In the genomic region with DNA sequence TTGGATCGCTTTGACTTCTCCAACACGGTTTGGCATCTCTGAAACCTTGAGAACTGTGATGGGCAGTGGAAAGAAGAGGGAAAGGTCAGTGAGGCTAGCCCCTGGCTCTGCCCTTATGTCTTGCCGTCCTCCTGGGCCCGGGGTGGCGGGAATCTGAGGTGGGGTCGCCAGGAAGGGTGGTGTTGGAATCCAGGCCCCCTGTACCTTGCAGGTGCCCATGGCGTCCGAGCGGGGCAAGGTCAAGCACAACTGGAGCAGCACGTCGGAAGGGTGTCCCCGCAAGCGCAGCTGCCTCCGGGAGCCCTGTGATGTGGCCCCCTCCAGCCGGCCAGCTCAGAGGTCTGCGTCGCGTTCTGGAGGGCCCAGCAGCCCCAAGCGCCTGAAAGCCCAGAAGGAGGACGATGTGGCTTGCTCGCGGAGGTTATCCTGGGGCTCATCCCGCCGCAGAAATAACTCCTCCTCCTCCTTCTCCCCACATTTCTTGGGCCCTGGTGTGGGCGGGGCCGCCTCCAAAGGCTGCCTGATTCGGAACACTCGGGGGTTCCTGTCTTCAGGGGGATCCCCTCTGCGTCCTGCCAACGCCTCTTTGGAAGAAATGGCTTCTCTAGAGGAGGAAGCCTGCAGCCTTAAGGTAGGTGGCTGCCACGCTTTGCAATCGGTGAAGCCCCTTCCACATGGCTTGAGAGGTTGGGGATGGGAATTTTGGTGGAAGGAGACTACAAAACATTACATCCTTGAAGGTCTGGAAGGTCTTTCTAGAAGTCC, we compare ENCODE assay signal across 8 cellular contexts. TPM values are rescaled to one million over a fixed set of nuclear protein-coding genes. Genes with fewer than 3 reads are reported as not detected.
DNase-seq lines count a peak whose midpoint lies in the region; ATAC-seq and TF ChIP-seq lines count a peak whose summit lies in the region.

No MANE protein-coding gene starts in this region.

- peaks cover 6% of the 10 kb centered on the region for H3K9me3 Mint-ChIP-seq in CD4-positive, alpha-beta T cell
- H3K9me3 Mint-ChIP-seq in chondrocyte (ENCODE audit: low read depth): peaks cover 12% of the 10 kb centered on the region

- H3K36me3 ChIP-seq in liver (ENCODE audit: control insufficient read depth in 4 of 4, insufficient read depth in 3 of 4, low read depth in 1 of 4, low read length in 3 of 4): peaks cover 0 to 11% (median 7%) of the 10 kb centered on the region in 4 donors

- ATAC-seq in CD4-positive, alpha-beta T cell (ENCODE audit: poor library complexity): peak; percentile 13
- peak; percentile 8 for ATAC-seq in HG03135 (IDR thresholded peaks at IDR 0.05; ENCODE audit: unreplicated experiment)
- no peak for ATAC-seq in HG02840 (IDR thresholded peaks at IDR 0.05; ENCODE audit: low FRiP score, unreplicated experiment)
- ATAC-seq in HG02678 (IDR thresholded peaks at IDR 0.05; ENCODE audit: unreplicated experiment): no peak

- H3K9me3 ChIP-seq in CD4-positive, alpha-beta T cell (ENCODE audit: control insufficient read depth, low read length): peaks cover 9% of the 10 kb centered on the region
- H3K9me3 ChIP-seq in liver (ENCODE audit: control insufficient read depth in 4 of 4, low read length in 3 of 4): peaks cover 0 to 10% (median 0%) of the 10 kb centered on the region in 4 donors

- POLR2A ChIA-PET in CD4-positive, alpha-beta T cell (lab: Charles Lee): interaction anchor here (1.0 to 5.4 kb wide), 11 partner anchors 11 to 456 kb away, joined by 3 to 85 read pairs (median 10); a partner anchor contains a TSS

- TF ChIP-seq RAD21 in liver (IDR thresholded peaks at IDR 0.05): no peak

- H3K27me3 ChIP-seq in CD4-positive, alpha-beta T cell (ENCODE audit: control insufficient read depth, insufficient read depth, low read length): no peaks in the 10 kb centered on the region
- no peaks in the 10 kb centered on the region for H3K27me3 ChIP-seq in liver (ENCODE audit: control insufficient read depth in 4 of 4, insufficient read depth in 4 of 4, low read length in 3 of 4)

- peak overlapping the region; percentile 72 to 90 (median 78) for H3K4me3 ChIP-seq in liver (ENCODE audit: low read depth in 1 of 3, low read length in 3 of 3)

- peak overlapping the region; percentile 83 for H3K27ac ChIP-seq in CD4-positive, alpha-beta T cell (ENCODE audit: low read depth, low read length)
- peak overlapping the region; percentile 70 to 71 for H3K27ac ChIP-seq in liver (ENCODE audit: low read depth in 1 of 2, low read length in 2 of 2)

- no peaks in the 10 kb centered on the region for H3K27me3 Mint-ChIP-seq in CD4-positive, alpha-beta T cell
- no peaks in the 10 kb centered on the region for H3K27me3 Mint-ChIP-seq in chondrocyte (ENCODE audit: low read depth)

- peak in 8 of 10 experiments; percentile 7 to 45 (median 23) for DNase-seq in CD4-positive, alpha-beta T cell
- DNase-seq in activated CD4-positive, CD25-positive, alpha-beta regulatory T cell treated with anti-CD3 and anti-CD28 coated beads, Interleukin-2, amount 50 U/mL, for 16 hours (ENCODE audit: low read depth, low spot score): peak; percentile 17
- DNase-seq in chondrocyte (ENCODE audit: low spot score): peak; percentile 86
- DNase-seq in stimulated activated CD4-positive, alpha-beta T cell treated with anti-CD3 and anti-CD28 coated beads, TNF-alpha, amount 100 ng/mL, for 48 hours (ENCODE audit: low read depth in 3 of 3): peak in 2 of 3 donors; percentile 51 to 57

- peaks cover 2 to 29% (median 15%) of the 10 kb centered on the region in 4 donors for H3K4me1 ChIP-seq in liver (ENCODE audit: control insufficient read depth in 4 of 4, insufficient read depth in 4 of 4, low read length in 3 of 4)

- peak overlapping the region; percentile 97 for H3K4me3 Mint-ChIP-seq in CD4-positive, alpha-beta T cell
- peak overlapping the region; percentile 90 for H3K4me3 Mint-ChIP-seq in chondrocyte (ENCODE audit: unreplicated experiment)

- peaks cover 65% of the 10 kb centered on the region for H3K36me3 Mint-ChIP-seq in CD4-positive, alpha-beta T cell (ENCODE audit: low read depth)
- peaks cover 22% of the 10 kb centered on the region for H3K36me3 Mint-ChIP-seq in chondrocyte (ENCODE audit: low read depth)

- intact Hi-C loops in CD4-positive, alpha-beta T cell (cut with DNase I, micrococcal nuclease): loop anchor here (2.0 to 5.0 kb wide), 5 partner anchors 14 to 107 kb away; a partner anchor contains a TSS

- WGBS in liver: 9% methylated on average over 32 of the region's 32 CpGs

- H3K9ac ChIP-seq in liver (ENCODE audit: low read depth in 1 of 2, low read length in 2 of 2): peak overlapping the region; percentile 66 to 90

- no peak for TF ChIP-seq CTCF in CD4-positive, alpha-beta T cell (IDR thresholded peaks at IDR 0.05)
- TF ChIP-seq CTCF in chondrocyte (IDR thresholded peaks at IDR 0.05): no peak
- no peak for TF ChIP-seq CTCF in liver (IDR thresholded peaks at IDR 0.05; ENCODE audit: low read depth, low read length, missing input control)

- peak overlapping the region; percentile 90 for H3K27ac Mint-ChIP-seq in CD4-positive, alpha-beta T cell
- peak overlapping the region; percentile 74 for H3K27ac Mint-ChIP-seq in chondrocyte (ENCODE audit: unreplicated experiment)

- CTCF ChIA-PET in CD4-positive, alpha-beta T cell (lab: Charles Lee): interaction anchor here (0.6 to 7.5 kb wide), 3 partner anchors 7 to 316 kb away, joined by 3 to 35 read pairs (median 4); no protein-coding TSS in a partner anchor

- H3K4me1 Mint-ChIP-seq in CD4-positive, alpha-beta T cell (ENCODE audit: low read depth): peaks cover 60% of the 10 kb centered on the region
- H3K4me1 Mint-ChIP-seq in chondrocyte (ENCODE audit: low read depth): peaks cover 31% of the 10 kb centered on the region

TF ChIP-seq in liver, 16 proteins besides CTCF, POLR2A, EP300 and RAD21:
- TF ChIP-seq FOXA1 (IDR thresholded peaks at IDR 0.05) (no peak), RXRA (IDR thresholded peaks at IDR 0.05) (no peak), YY1 (IDR thresholded peaks at IDR 0.05) (no peak), GABPA (IDR thresholded peaks at IDR 0.05 in 1 of 2, conservative IDR thresholded peaks at IDR 0.05 in 1 of 2) (no peak), FOXA2 (IDR thresholded peaks at IDR 0.05) (no peak), JUND (IDR thresholded peaks at IDR 0.05) (no peak), HNF4A (conservative IDR thresholded peaks at IDR 0.05) (no peak), NR2F2 (IDR thresholded peaks at IDR 0.05) (no peak), TAF1 (conservative IDR thresholded peaks at IDR 0.05) (no peak)
- TF ChIP-seq, protein P1, sequence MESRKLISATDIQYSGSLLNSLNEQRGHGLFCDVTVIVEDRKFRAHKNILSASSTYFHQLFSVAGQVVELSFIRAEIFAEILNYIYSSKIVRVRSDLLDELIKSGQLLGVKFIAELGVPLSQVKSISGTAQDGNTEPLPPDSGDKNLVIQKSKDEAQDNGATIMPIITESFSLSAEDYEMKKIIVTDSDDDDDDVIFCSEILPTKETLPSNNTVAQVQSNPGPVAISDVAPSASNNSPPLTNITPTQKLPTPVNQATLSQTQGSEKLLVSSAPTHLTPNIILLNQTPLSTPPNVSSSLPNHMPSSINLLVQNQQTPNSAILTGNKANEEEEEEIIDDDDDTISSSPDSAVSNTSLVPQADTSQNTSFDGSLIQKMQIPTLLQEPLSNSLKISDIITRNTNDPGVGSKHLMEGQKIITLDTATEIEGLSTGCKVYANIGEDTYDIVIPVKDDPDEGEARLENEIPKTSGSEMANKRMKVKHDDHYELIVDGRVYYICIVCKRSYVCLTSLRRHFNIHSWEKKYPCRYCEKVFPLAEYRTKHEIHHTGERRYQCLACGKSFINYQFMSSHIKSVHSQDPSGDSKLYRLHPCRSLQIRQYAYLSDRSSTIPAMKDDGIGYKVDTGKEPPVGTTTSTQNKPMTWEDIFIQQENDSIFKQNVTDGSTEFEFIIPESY (IDR thresholded peaks at IDR 0.05): no peak

RNA-seq across cellular contexts. Expression of a gene that starts 0.9 kb away (rescaled TPM):
- total RNA-seq in CD4-positive, alpha-beta T cell: 10 to 100 TPM; 48.7 to 50.2 TPM
- total RNA-seq in chondrocyte (29.9 to 41.5 TPM (median 31.8 TPM) in 3 replicates), liver (10 to 100 TPM in 1 of 2 donors, 1 to 10 TPM in 1; 9.8 to 14.2 TPM)
- 1 to 10 TPM; 3.7 to 8.3 TPM for polyA plus RNA-seq in liver

RNA-seq across cellular contexts. Expression of a gene that starts 43.6 kb away (rescaled TPM):
- 1 to 10 TPM; 1.1 to 3.2 TPM for total RNA-seq in CD4-positive, alpha-beta T cell
- total RNA-seq in chondrocyte (not detected in 3 replicates), liver (1 to 10 TPM in 1 of 2 donors, under 1 TPM in 1; 0.08 to 1.3 TPM)
- polyA plus RNA-seq in liver: under 1 TPM; 0.17 to 0.38 TPM

Comparison
In these comparisons a context has a peak if more than half of its experiments do, and no peak if none do; other contexts are left out.
1. ATAC-seq: peak in CD4-positive, alpha-beta T cell (single experiment) and HG03135 (single experiment); none in HG02840 (single experiment) and HG02678 (single experiment).
2. DNase-seq: peak in every context shown above with its lines; median percentile 86 in chondrocyte; 54 in stimulated activated CD4-positive, alpha-beta T cell treated with anti-CD3 and anti-CD28 coated beads, TNF-alpha, amount 100 ng/mL, for 48 hours; 23 in CD4-positive, alpha-beta T cell; 17 in activated CD4-positive, CD25-positive, alpha-beta regulatory T cell treated with anti-CD3 and anti-CD28 coated beads, Interleukin-2, amount 50 U/mL, for 16 hours.